13 cellular contexts compared by ENCODE assay signal in the genomic region with DNA sequence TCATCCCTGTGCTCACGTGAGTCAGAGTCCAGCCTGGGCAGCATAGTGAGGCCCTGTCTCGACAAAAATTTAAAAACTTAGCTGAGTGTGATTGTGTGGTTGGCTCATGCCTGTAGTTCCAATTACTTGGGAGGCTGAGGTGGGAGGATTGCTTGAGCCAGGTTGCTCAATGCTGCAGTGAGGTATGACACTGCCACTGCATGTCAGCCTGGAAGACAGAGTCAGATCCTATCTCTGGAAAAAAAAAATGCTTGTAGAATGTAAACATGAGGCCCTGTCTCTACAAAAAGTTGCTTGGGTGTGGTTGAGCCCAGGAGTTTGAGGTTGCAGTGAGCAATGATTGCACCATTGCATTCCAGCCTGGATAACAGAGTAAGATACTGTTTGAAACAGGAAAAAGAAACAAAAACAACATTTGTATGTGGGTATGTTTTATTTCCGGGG. TPM values are rescaled to one million over a fixed set of nuclear protein-coding genes. Genes with fewer than 3 reads are reported as not detected.
DNase-seq lines count a peak whose midpoint lies in the region; ATAC-seq and TF ChIP-seq lines count a peak whose summit lies in the region.
"Had no signal": no experiment of that assay in that cellular context is flagged by ENCODE, and none has a peak within 500 bp of the region (broad histone marks: within the 10 kb centered on the region; RNA-seq: fewer than 3 reads in every experiment).

No MANE protein-coding gene starts in this region.

- H3K4me2 ChIP-seq in OCI-LY7 (ENCODE audit: low read length): no peak overlapping the region
- H3K4me2 ChIP-seq: BLaER1 had no signal

- H3K4me1 ChIP-seq in testis (no peaks in the 10 kb centered on the region), OCI-LY7 (ENCODE audit: insufficient read depth, low read length, poor library complexity, severe bottlenecking) (no peaks in the 10 kb centered on the region)
- H3K4me1 ChIP-seq: BLaER1 had no signal

- no TSS peak for BruUV-seq in OCI-LY7 (replicated peaks; lab: Mats Ljungman, UMichigan)

- intact Hi-C loops in testis (cut with DNase I; ENCODE audit: low total_unique reads): no loop called here
- intact Hi-C loops in OCI-LY7 (cut with micrococcal nuclease; ENCODE audit: unreplicated experiment): no loop called here

- no peak overlapping the region for H3K27ac ChIP-seq in testis
- no peak overlapping the region for H3K27ac ChIP-seq in OCI-LY7 (ENCODE audit: low read depth, low read length, poor library complexity, severe bottlenecking)
- H3K27ac ChIP-seq: BLaER1, ovary had no signal

- no peak overlapping the region for H3K4me3 ChIP-seq in testis
- no peak overlapping the region for H3K4me3 ChIP-seq in OCI-LY7 (ENCODE audit: low read depth, low read length, poor library complexity, severe bottlenecking)
- H3K4me3 ChIP-seq: BLaER1, ovary had no signal

- H3K4me3 Mint-ChIP-seq in WTC11: no peak overlapping the region
- H3K4me3 Mint-ChIP-seq: activated CD4-positive, alpha-beta T cell treated with anti-CD3 and anti-CD28 coated beads, Interleukin-2, amount 10 ng/mL, durations not matched to agents 24 days and 14 days; memory B cell had no signal

- no peaks in the 10 kb centered on the region for H3K9me2 ChIP-seq in OCI-LY7 (ENCODE audit: insufficient read depth, low read length)

- no peaks in the 10 kb centered on the region for H3K27me3 ChIP-seq in testis
- H3K27me3 ChIP-seq: BLaER1, ovary had no signal

- POLR2A ChIA-PET in WTC11 (lab: Charles Lee) (no interaction called here), OCI-LY7 (lab: Charles Lee) (interaction anchor here (0.7 to 1.0 kb wide), 2 partner anchors 11 to 1046 kb away, joined by 3 to 4 read pairs; a partner anchor contains a TSS)

- ATAC-seq in WTC11 (no peak), HG02885 (IDR thresholded peaks at IDR 0.05; ENCODE audit: poor library complexity, unreplicated experiment) (no peak), HG03469 (IDR thresholded peaks at IDR 0.05; ENCODE audit: unreplicated experiment) (no peak)

- H3K79me2 ChIP-seq in OCI-LY7 (ENCODE audit: insufficient read depth, low read depth, low read length): no peaks in the 10 kb centered on the region

- H4K20me1 ChIP-seq in OCI-LY7 (ENCODE audit: insufficient read depth, low read length): no peaks in the 10 kb centered on the region
- H4K20me1 ChIP-seq: BLaER1 had no signal

- no peak overlapping the region for H3K27ac Mint-ChIP-seq in WTC11
- H3K27ac Mint-ChIP-seq: activated CD4-positive, alpha-beta T cell treated with anti-CD3 and anti-CD28 coated beads, Interleukin-2, amount 10 ng/mL, durations not matched to agents 24 days and 14 days; memory B cell had no signal

- no peak overlapping the region for H2AFZ ChIP-seq in OCI-LY7 (ENCODE audit: low read length)

- H3K9me3 Mint-ChIP-seq in WTC11: peaks cover 24% of the 10 kb centered on the region
- H3K9me3 Mint-ChIP-seq: memory B cell had no signal

- H3K9me3 ChIP-seq in testis (no peaks in the 10 kb centered on the region), OCI-LY7 (ENCODE audit: low read length) (no peaks in the 10 kb centered on the region)
- H3K9me3 ChIP-seq: ovary had no signal

- CTCF ChIA-PET in WTC11 (lab: Charles Lee) (no interaction called here), OCI-LY7 (lab: Charles Lee; ENCODE audit: unreplicated experiment) (no interaction called here)

- WGBS in testis, 2 donors: 87 to 90% methylated on average over 3 of the region's 3 CpGs

- H3K4me1 Mint-ChIP-seq in WTC11: no peaks in the 10 kb centered on the region

- peak; percentile 43 for DNase-seq in AG08396 (ENCODE audit: low spot score)
- DNase-seq in HS-5 (ENCODE audit: low read depth): peak; percentile 68
- no peak for DNase-seq in WTC11 (ENCODE audit: low spot score)
- peak; percentile 44 for DNase-seq in glomerular visceral epithelial cell (ENCODE audit: extremely low spot score)
- no peak for DNase-seq in testis
- DNase-seq in OCI-LY7 (ENCODE audit: low spot score): no peak
- DNase-seq: activated CD4-positive, alpha-beta T cell treated with anti-CD3 and anti-CD28 coated beads, Interleukin-2, amount 10 ng/mL, durations not matched to agents 24 days and 14 days; KG1; ovary had no signal

- H3K36me3 ChIP-seq in testis (ENCODE audit: low read depth, missing control alignments): no peaks in the 10 kb centered on the region
- H3K36me3 ChIP-seq in OCI-LY7 (ENCODE audit: insufficient read depth, low read length): no peaks in the 10 kb centered on the region
- H3K36me3 ChIP-seq: BLaER1, ovary had no signal

- H3K27me3 Mint-ChIP-seq in WTC11 (ENCODE audit: low read depth): peaks cover 38% of the 10 kb centered on the region

- TF ChIP-seq CTCF in WTC11 (IDR thresholded peaks at IDR 0.05) (no peak), testis (IDR thresholded peaks at IDR 0.05) (no peak), OCI-LY7 (conservative IDR thresholded peaks at IDR 0.05; ENCODE audit: low read length) (no peak)

- no peak for TF ChIP-seq POLR2A in testis (IDR thresholded peaks at IDR 0.05)

- H3K36me3 Mint-ChIP-seq in WTC11: peaks cover 22% of the 10 kb centered on the region

TF ChIP-seq in WTC11, 78 proteins besides CTCF, POLR2A, EP300 and RAD21:
- no peak for TF ChIP-seq TP53 (CRISPR knock-in tag; IDR thresholded peaks at IDR 0.05)
- TF ChIP-seq, protein P1, sequence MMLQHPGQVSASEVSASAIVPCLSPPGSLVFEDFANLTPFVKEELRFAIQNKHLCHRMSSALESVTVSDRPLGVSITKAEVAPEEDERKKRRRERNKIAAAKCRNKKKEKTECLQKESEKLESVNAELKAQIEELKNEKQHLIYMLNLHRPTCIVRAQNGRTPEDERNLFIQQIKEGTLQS (CRISPR knock-in tag; conservative IDR thresholded peaks at IDR 0.05): no peak
- no peak for TF ChIP-seq MYBL2 (CRISPR knock-in tag; IDR thresholded peaks at IDR 0.05)
- peak; percentile 78 for TF ChIP-seq GABPB1 (CRISPR knock-in tag; IDR thresholded peaks at IDR 0.05)

RNA-seq across cellular contexts. Expression of a gene that starts 11.3 kb away (rescaled TPM):
- total RNA-seq in WTC11 (2021) (103 to 118 TPM (median 109 TPM) in 3 replicates), testis (10 to 100 TPM; 78.2 to 92.6 TPM), OCI-LY7 (2022) (93.0 and 102 TPM in 2 replicates)
- polyA plus RNA-seq in testis (ENCODE audit: insufficient read depth, low read depth, low replicate concordance): 56.5 TPM
- 62.4 and 65.3 TPM in 2 replicates for total RNA-seq in OCI-LY7 (2014; rRNA removed; shearing (Covaris generic))

Comparison
In these comparisons a context has a peak if more than half of its experiments do, and no peak if none do; other contexts are left out.
1. DNase-seq: peak in AG08396 (single experiment), HS-5 (single experiment) and glomerular visceral epithelial cell (single experiment); none in WTC11 (single experiment), testis (single experiment) and OCI-LY7 (single experiment).